In genomic region chr5:149409268-149409948, GRCh38 we compare ENCODE assay signal across 11 cellular contexts. TPM values are rescaled to one million over a fixed set of nuclear protein-coding genes. Genes with fewer than 3 reads are reported as not detected.
A peak's percentile ranks its signal among the peaks of the same experiment; 100 is the strongest.
DNase-seq lines count a peak whose midpoint lies in the region; ATAC-seq, FAIRE-seq and TF ChIP-seq lines count a peak whose summit lies in the region.
"Had no signal": no experiment of that assay in that cellular context is flagged by ENCODE, and none has a peak within 500 bp of the region (broad histone marks: within the 10 kb centered on the region; RNA-seq: fewer than 3 reads in every experiment).

No MANE protein-coding gene starts in this region.

- CTCF ChIA-PET in H1 (lab: Charles Lee; ENCODE audit: partially characterized antibody), result interaction anchor here (1.0 to 15.4 kb wide), 11 partner anchors 10 to 43 kb away, joined by 3 to 315 read pairs (median 6); no protein-coding TSS in a partner anchor

- no peak for TF ChIP-seq EP300 in H1 (IDR thresholded peaks at IDR 0.05; ENCODE audit: borderline replicate concordance in 1 of 2, low read depth in 2 of 2, low read length in 2 of 2)

- H3K9me3 ChIP-seq in H1 (ENCODE audit: insufficient read depth in 2 of 2, low read depth in 1 of 2, low read length in 1 of 2), result no peaks in the 10 kb centered on the region
- no peaks in the 10 kb centered on the region for H3K9me3 ChIP-seq in thoracic aorta

- H3K36me3 Mint-ChIP-seq in mesothelial cell of epicardium, result no peaks in the 10 kb centered on the region

- H4K91ac ChIP-seq in H1 (replicated peaks; ENCODE audit: insufficient read length, low read length), result no peak overlapping the region

- ATAC-seq in thoracic aorta (ENCODE audit: insufficient number of reproducible peaks, low FRiP score, low read depth), result no peak

- H3K79me2 ChIP-seq in H1 (ENCODE audit: control insufficient read depth in 1 of 2, insufficient read depth in 2 of 2, low read length in 2 of 2), result no peaks in the 10 kb centered on the region

- no peak overlapping the region for H2BK20ac ChIP-seq in H1 (ENCODE audit: low read length)

- no peak overlapping the region for H2AFZ ChIP-seq in H1 (ENCODE audit: low read length)

- no peaks in the 10 kb centered on the region for H3K23me2 ChIP-seq in H1 (ENCODE audit: low read depth, low read length)

- DNase-seq in NB4 (ENCODE audit: low read depth) (peak; percentile 37), H1 (ENCODE audit: low read depth in 1 of 2, low spot score in 2 of 2) (no peak), mesothelial cell of epicardium (ENCODE audit: low spot score in 2 of 2, unreplicated experiment in 2 of 2) (no peak), thoracic aorta (ENCODE audit: low spot score) (no peak), GDM1 (lab: John Stamatoyannopoulos, UW) (no peak), G401 (ENCODE audit: low spot score) (no peak)
- DNase-seq in activated CD8-positive, alpha-beta memory T cell treated with anti-CD3 and anti-CD28 coated beads for 24 hours, result no peak
- DNase-seq: Calu3, NCI-H446 treated with DMSO at 0.1 percent for 48 hours had no signal

- H4K8ac ChIP-seq in H1 (ENCODE audit: extremely low read depth, insufficient read depth, low read length), result no peak overlapping the region; the same call in 1 of the 2 replicates

- POLR2A ChIA-PET in H1 (lab: Charles Lee; ENCODE audit: partially characterized antibody), result interaction anchor here (1.1 kb wide), 2 partner anchors 15 to 19 kb away, joined by 3 read pairs; no protein-coding TSS in a partner anchor

- TF ChIP-seq POLR2A in NB4 (IDR thresholded peaks at IDR 0.05; ENCODE audit: extremely low read depth, insufficient read length), result no peak
- TF ChIP-seq POLR2A in H1 (IDR thresholded peaks at IDR 0.05; ENCODE audit: control extremely low read depth in 1 of 2, low read depth in 2 of 2, low read length in 2 of 2), result no peak

- no peak for TF ChIP-seq RAD21 in H1 (IDR thresholded peaks at IDR 0.05 in 1 of 2, conservative IDR thresholded peaks at IDR 0.05 in 1 of 2; ENCODE audit: low read depth in 2 of 2, low read length in 2 of 2)

- no peak overlapping the region for H3K18ac ChIP-seq in H1 (ENCODE audit: extremely low read depth, low read length)

- H2AK5ac ChIP-seq in H1 (ENCODE audit: low read depth, low read length), result no peak overlapping the region

- H3K36me3 ChIP-seq in H1 (ENCODE audit: control insufficient read depth in 2 of 4, insufficient read depth in 4 of 4, low read length in 3 of 4) (no peaks in the 10 kb centered on the region), thoracic aorta (peaks cover 66% of the 10 kb centered on the region)

- H3K27ac Mint-ChIP-seq in mesothelial cell of epicardium, result peak overlapping the region; percentile 64

- no peaks in the 10 kb centered on the region for H3K79me1 ChIP-seq in H1 (ENCODE audit: low read depth, low read length)

- H2BK15ac ChIP-seq in H1 (ENCODE audit: low read length), result no peak overlapping the region

- FAIRE-seq in H1 (lab: Jason Lieb, UNC), result no peak

- H3K4me2 ChIP-seq in H1 (ENCODE audit: insufficient read depth in 1 of 2, low read depth in 2 of 2, low read length in 2 of 2), result no peak overlapping the region

- no peaks in the 10 kb centered on the region for H3K9me3 Mint-ChIP-seq in mesothelial cell of epicardium

- H3K9ac ChIP-seq in H1 (replicated peaks in 1 of 4; ENCODE audit: extremely low read depth in 1 of 4, low read depth in 3 of 4, low read length in 3 of 4), result no peak overlapping the region

- no peaks in the 10 kb centered on the region for H4K20me1 ChIP-seq in H1 (replicated peaks in 1 of 2; ENCODE audit: control insufficient read depth in 1 of 2, insufficient read depth in 2 of 2, low read length in 2 of 2)

- H2BK5ac ChIP-seq in H1 (ENCODE audit: low read depth, low read length), result 0 out of 2 replicates have a peak overlapping the region, but pooled peaks have one; percentile 3

- H2BK120ac ChIP-seq in H1 (replicated peaks; ENCODE audit: low read depth, low read length), result no peak overlapping the region

- H3K4me3 Mint-ChIP-seq in mesothelial cell of epicardium, result peak overlapping the region; percentile 72

- H3K27me3 Mint-ChIP-seq in mesothelial cell of epicardium (ENCODE audit: low read depth), result no peaks in the 10 kb centered on the region

- no peak overlapping the region for H3K27ac ChIP-seq in H1 (ENCODE audit: low read depth, low read length)
- peak overlapping the region; percentile 96 to 97 for H3K27ac ChIP-seq in thoracic aorta
- H3K27ac ChIP-seq: epithelial cell of prostate had no signal

- no peak overlapping the region for H3K4ac ChIP-seq in H1 (replicated peaks; ENCODE audit: insufficient read length, low read depth, low read length)

- WGBS in H1 (ENCODE audit: extremely low coverage in 1 of 2, insufficient coverage in 1 of 2, insufficient read length in 1 of 2, insufficient replicate concordance in 2 of 2, low coverage in 1 of 2, low lambda C conversion rate in 2 of 2, missing lambda C conversion rate in 1 of 2), 2 experiments, result 75% methylated on average over 6 of the region's 6 CpGs; no CpG with 5 or more reads in 1 of the 2 experiments

- no peak overlapping the region for H3K4me3 ChIP-seq in NB4 (ENCODE audit: low read depth, low read length)
- no peak overlapping the region for H3K4me3 ChIP-seq in H1 (ENCODE audit: extremely low read depth in 1 of 4, insufficient read depth in 2 of 4, low read depth in 3 of 4, low read length in 4 of 4)
- H3K4me3 ChIP-seq in thoracic aorta, result peak overlapping the region; percentile 83

- no peaks in the 10 kb centered on the region for H3K27me3 ChIP-seq in H1 (replicated peaks in 1 of 4; ENCODE audit: control insufficient read depth in 3 of 4, extremely low read depth in 1 of 4, insufficient read depth in 3 of 4, low read length in 3 of 4)
- H3K27me3 ChIP-seq in thoracic aorta (replicated peaks; ENCODE audit: insufficient read depth), result no peaks in the 10 kb centered on the region

- TF ChIP-seq CTCF in NB4 (IDR thresholded peaks at IDR 0.05; ENCODE audit: low read depth, low read length) (no peak), H1 (IDR thresholded peaks at IDR 0.05; ENCODE audit: control extremely low read depth in 1 of 3, insufficient read depth in 1 of 3, low read depth in 1 of 3, low read length in 3 of 3) (no peak), mesothelial cell of epicardium (IDR thresholded peaks at IDR 0.05; ENCODE audit: unreplicated experiment) (no peak), thoracic aorta (IDR thresholded peaks at IDR 0.05) (no peak)

- H3K23ac ChIP-seq in H1 (ENCODE audit: insufficient read length), result no peak overlapping the region

- in situ Hi-C loops in G401 (cut with HindIII; ENCODE audit: low sequenced_read_pairs), result no loop called here

- H3K4me1 Mint-ChIP-seq in mesothelial cell of epicardium, result peaks cover 59% of the 10 kb centered on the region

- H3K4me1 ChIP-seq in H1 (replicated peaks in 1 of 4; ENCODE audit: control insufficient read depth in 3 of 4, insufficient read depth in 4 of 4, low read length in 3 of 4) (peaks cover 0 to 10% (median 5%) of the 10 kb centered on the region in 4 experiments; a peak in 4 of 7 replicates), thoracic aorta (ENCODE audit: control insufficient read depth in 1 of 2, low read depth in 2 of 2) (peaks cover 7 to 39% of the 10 kb centered on the region in 2 donors)

- H2BK12ac ChIP-seq in H1 (ENCODE audit: low read depth, low read length), result no peak overlapping the region

- no peak overlapping the region for H3K14ac ChIP-seq in H1 (ENCODE audit: insufficient read length)

- no peak overlapping the region for H4K5ac ChIP-seq in H1 (ENCODE audit: insufficient read length, low read depth, low read length)

- H3K56ac ChIP-seq in H1 (replicated peaks; ENCODE audit: insufficient read length, low read depth, low read length), result no peak overlapping the region

TF ChIP-seq in H1, 55 proteins besides CTCF, POLR2A, EP300 and RAD21 (continues in another document):
- TF ChIP-seq SP1 (IDR thresholded peaks at IDR 0.05; ENCODE audit: low read depth, low read length) (no peak), TBP (IDR thresholded peaks at IDR 0.05; ENCODE audit: low read depth, low read length) (no peak), POLR2AphosphoS5 (IDR thresholded peaks at IDR 0.05; ENCODE audit: low read depth, low read length) (no peak), ASH2L (IDR thresholded peaks at IDR 0.05; ENCODE audit: low read length) (no peak), HDAC2 (IDR thresholded peaks at IDR 0.05; ENCODE audit: borderline replicate concordance in 1 of 2, low read depth in 2 of 2, low read length in 2 of 2) (no peak), CHD2 (IDR thresholded peaks at IDR 0.05; ENCODE audit: low read length) (no peak), RNF2 (IDR thresholded peaks at IDR 0.05; ENCODE audit: borderline replicate concordance, low read depth, low read length, missing control alignments, poor library complexity, severe bottlenecking) (no peak), CREB1 (IDR thresholded peaks at IDR 0.05) (no peak), EGR1 (IDR thresholded peaks at IDR 0.05; ENCODE audit: borderline replicate concordance, low read depth, low read length) (no peak)

RNA-seq across cellular contexts. Expression of gene IL17B, which starts 30.3 kb away (rescaled TPM):
- not detected in 2 replicates for total RNA-seq in H1 (2021; fragmentation: NEBNext Ultra II Directional; extraction: Animal tissue kit (Norgen Biotek cat#: 25700))
- polyA plus RNA-seq in H1 (2011; rRNA removed), result 0.18 TPM in 1 of 2 replicates, not detected in the other
- not detected for polyA plus RNA-seq in H1 (2011; cell fraction: cytosol; rRNA removed)
- not detected for polyA plus RNA-seq in H1 (2011; cell fraction: nucleus; rRNA removed)
- polyA plus RNA-seq in H1 (2012, experiment 1 of 2), result not detected in 4 replicates
- polyA plus RNA-seq in H1 (2012, experiment 2 of 2), result not detected
- not detected for polyA plus RNA-seq in H1 (2013, experiment 1 of 2)
- polyA plus RNA-seq in H1 (2013, experiment 2 of 2), result not detected
- polyA minus RNA-seq in H1 (2011; rRNA and poly(A)+ RNA removed), result not detected in 2 replicates
- polyA minus RNA-seq in H1 (2011; cell fraction: cytosol; rRNA and poly(A)+ RNA removed), result not detected
- not detected for polyA minus RNA-seq in H1 (2011; cell fraction: nucleus; rRNA and poly(A)+ RNA removed)
- total RNA-seq in mesothelial cell of epicardium (0.34 TPM in 1 of 3 replicates, not detected in the others), thoracic aorta (1 to 10 TPM; 1.9 to 7.1 TPM)
- 0.27 and 1.4 TPM in 2 replicates for total RNA-seq in G401 (2014; rRNA removed; shearing (Covaris generic))
- total RNA-seq: Calu3, kidney epithelial cell had no signal

RNA-seq across cellular contexts. Expression of gene PCYOX1L, which starts 51.6 kb away (rescaled TPM):
- total RNA-seq in H1 (2021; fragmentation: NEBNext Ultra II Directional; extraction: Animal tissue kit (Norgen Biotek cat#: 25700)), result 6.8 and 7.9 TPM in 2 replicates
- 17.2 and 19.0 TPM in 2 replicates for polyA plus RNA-seq in H1 (2011; rRNA removed)
- 14.6 TPM for polyA plus RNA-seq in H1 (2011; cell fraction: cytosol; rRNA removed)
- polyA plus RNA-seq in H1 (2011; cell fraction: nucleus; rRNA removed), result 26.8 TPM
- polyA plus RNA-seq in H1 (2012, experiment 1 of 2), result 8.6 to 13.2 TPM (median 10.8 TPM) in 4 replicates
- polyA plus RNA-seq in H1 (2012, experiment 2 of 2), result 5.0 TPM
- 15.8 TPM for polyA plus RNA-seq in H1 (2013, experiment 1 of 2)
- 16.5 TPM for polyA plus RNA-seq in H1 (2013, experiment 2 of 2)
- polyA minus RNA-seq in H1 (2011; rRNA and poly(A)+ RNA removed), result 13.5 and 14.2 TPM in 2 replicates
- polyA minus RNA-seq in H1 (2011; cell fraction: cytosol; rRNA and poly(A)+ RNA removed), result 6.1 TPM
- polyA minus RNA-seq in H1 (2011; cell fraction: nucleus; rRNA and poly(A)+ RNA removed), result 10.8 TPM
- total RNA-seq in mesothelial cell of epicardium, result 23.2 to 23.6 TPM (median 23.5 TPM) in 3 replicates
- total RNA-seq in thoracic aorta, result 1 to 10 TPM; 7.3 to 7.8 TPM
- total RNA-seq in G401 (2014; rRNA removed; shearing (Covaris generic)), result 13.0 and 14.0 TPM in 2 replicates
